Comparison of ENCODE assay signal across 1 cellular context in the genomic region with DNA sequence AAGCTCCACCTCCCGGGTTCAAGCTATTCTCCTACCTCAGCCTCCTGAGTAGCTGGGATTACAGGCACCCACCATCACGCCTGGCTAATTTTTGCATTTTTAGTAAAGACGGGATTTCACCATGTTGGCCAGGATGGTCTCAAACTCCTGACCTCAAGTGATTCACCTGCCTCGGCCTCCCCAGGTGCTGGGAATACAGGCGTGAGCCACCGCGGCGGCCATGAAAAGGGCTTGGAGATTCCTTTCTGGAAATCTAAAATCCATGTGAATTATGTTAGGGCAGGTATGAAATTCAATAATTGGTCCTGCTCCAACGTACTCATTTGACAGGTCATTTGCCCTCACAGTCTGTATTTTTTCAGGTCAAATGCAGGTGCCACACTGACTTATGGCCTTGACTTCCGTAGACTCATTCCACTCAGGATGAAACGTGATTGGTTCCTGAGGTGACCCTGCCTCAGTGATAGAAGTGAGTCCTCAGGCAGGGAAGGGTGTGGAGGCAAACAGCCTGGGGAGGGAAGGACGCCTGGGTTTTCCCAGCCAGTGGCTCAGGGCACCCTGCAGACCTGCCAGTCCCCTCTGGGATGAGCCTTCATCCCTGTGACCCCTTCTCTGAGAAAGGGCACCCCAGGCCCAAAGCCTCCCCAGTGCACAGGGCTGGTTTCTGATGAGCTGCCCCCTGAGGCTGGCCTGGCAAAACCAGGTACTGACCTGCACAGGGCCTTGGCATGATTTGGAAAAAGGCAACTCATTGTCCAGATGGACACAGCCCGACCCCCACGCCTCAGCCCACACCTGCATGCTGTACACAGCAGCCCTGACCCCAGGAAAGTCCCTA.
TF ChIP-seq lines count a peak whose summit lies in the region.

No MANE protein-coding gene starts in this region.

TF ChIP-seq in HepG2, 621 proteins besides CTCF, POLR2A, EP300 and RAD21 (continued from another document and continues in another):
- TF ChIP-seq, protein P1, sequence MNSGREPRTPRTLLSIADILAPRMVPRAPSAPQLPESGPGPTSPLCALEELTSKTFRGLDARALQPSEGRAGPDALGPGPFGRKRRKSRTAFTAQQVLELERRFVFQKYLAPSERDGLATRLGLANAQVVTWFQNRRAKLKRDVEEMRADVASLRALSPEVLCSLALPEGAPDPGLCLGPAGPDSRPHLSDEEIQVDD (CRISPR knock-in tag; IDR thresholded peaks at IDR 0.05; ENCODE audit: borderline replicate concordance), result peak; percentile 31; the same call in 1 of the 2 replicates
- TF ChIP-seq, protein P2, sequence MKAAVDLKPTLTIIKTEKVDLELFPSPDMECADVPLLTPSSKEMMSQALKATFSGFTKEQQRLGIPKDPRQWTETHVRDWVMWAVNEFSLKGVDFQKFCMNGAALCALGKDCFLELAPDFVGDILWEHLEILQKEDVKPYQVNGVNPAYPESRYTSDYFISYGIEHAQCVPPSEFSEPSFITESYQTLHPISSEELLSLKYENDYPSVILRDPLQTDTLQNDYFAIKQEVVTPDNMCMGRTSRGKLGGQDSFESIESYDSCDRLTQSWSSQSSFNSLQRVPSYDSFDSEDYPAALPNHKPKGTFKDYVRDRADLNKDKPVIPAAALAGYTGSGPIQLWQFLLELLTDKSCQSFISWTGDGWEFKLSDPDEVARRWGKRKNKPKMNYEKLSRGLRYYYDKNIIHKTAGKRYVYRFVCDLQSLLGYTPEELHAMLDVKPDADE (CRISPR knock-in tag; IDR thresholded peaks at IDR 0.05), result 0 out of 2 replicates have a peak, but pooled peaks have one; percentile 49
- TF ChIP-seq POLR2G (IDR thresholded peaks at IDR 0.05; ENCODE audit: low read depth, low read length) (no peak), ZNF225 (CRISPR knock-in tag; IDR thresholded peaks at IDR 0.05) (0 out of 2 replicates have a peak, but pooled peaks have one; percentile 34), EEA1 (CRISPR knock-in tag; IDR thresholded peaks at IDR 0.05; ENCODE audit: borderline replicate concordance) (0 out of 2 replicates have a peak, but pooled peaks have one; percentile 33), ZNF776 (CRISPR knock-in tag; IDR thresholded peaks at IDR 0.05) (peak; percentile 24; the same call in 1 of the 2 replicates), RXRA (CRISPR knock-in tag; IDR thresholded peaks at IDR 0.05) (no peak), ZNF619 (CRISPR knock-in tag; IDR thresholded peaks at IDR 0.05) (0 out of 2 replicates have a peak, but pooled peaks have one; percentile 68), ZNF232 (CRISPR knock-in tag; IDR thresholded peaks at IDR 0.05; ENCODE audit: borderline replicate concordance) (0 out of 2 replicates have a peak, but pooled peaks have one; percentile 36), CCAR2 (optimal IDR thresholded peaks at IDR 0.05; ENCODE audit: low read depth, low read length) (peak; percentile 76), ZNF180 (CRISPR knock-in tag; IDR thresholded peaks at IDR 0.05; ENCODE audit: borderline replicate concordance, low read depth) (no peak), NFYB (CRISPR knock-in tag; IDR thresholded peaks at IDR 0.05) (0 out of 2 replicates have a peak, but pooled peaks have one; percentile 11), RARA (CRISPR knock-in tag; IDR thresholded peaks at IDR 0.05) (0 out of 2 replicates have a peak, but pooled peaks have one; percentile 7), ZNF207 (IDR thresholded peaks at IDR 0.05; ENCODE audit: borderline replicate concordance) (no peak), ZNF720 (CRISPR knock-in tag; IDR thresholded peaks at IDR 0.05) (no peak), ZFP41 (CRISPR knock-in tag; IDR thresholded peaks at IDR 0.05; ENCODE audit: borderline replicate concordance) (peak; percentile 79; the same call in 1 of the 2 replicates), ZNF354B (CRISPR knock-in tag; IDR thresholded peaks at IDR 0.05) (0 out of 2 replicates have a peak, but pooled peaks have one; percentile 25)
- TF ChIP-seq, protein P3, sequence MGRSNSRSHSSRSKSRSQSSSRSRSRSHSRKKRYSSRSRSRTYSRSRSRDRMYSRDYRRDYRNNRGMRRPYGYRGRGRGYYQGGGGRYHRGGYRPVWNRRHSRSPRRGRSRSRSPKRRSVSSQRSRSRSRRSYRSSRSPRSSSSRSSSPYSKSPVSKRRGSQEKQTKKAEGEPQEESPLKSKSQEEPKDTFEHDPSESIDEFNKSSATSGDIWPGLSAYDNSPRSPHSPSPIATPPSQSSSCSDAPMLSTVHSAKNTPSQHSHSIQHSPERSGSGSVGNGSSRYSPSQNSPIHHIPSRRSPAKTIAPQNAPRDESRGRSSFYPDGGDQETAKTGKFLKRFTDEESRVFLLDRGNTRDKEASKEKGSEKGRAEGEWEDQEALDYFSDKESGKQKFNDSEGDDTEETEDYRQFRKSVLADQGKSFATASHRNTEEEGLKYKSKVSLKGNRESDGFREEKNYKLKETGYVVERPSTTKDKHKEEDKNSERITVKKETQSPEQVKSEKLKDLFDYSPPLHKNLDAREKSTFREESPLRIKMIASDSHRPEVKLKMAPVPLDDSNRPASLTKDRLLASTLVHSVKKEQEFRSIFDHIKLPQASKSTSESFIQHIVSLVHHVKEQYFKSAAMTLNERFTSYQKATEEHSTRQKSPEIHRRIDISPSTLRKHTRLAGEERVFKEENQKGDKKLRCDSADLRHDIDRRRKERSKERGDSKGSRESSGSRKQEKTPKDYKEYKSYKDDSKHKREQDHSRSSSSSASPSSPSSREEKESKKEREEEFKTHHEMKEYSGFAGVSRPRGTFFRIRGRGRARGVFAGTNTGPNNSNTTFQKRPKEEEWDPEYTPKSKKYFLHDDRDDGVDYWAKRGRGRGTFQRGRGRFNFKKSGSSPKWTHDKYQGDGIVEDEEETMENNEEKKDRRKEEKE (IDR thresholded peaks at IDR 0.05), result no peak
- TF ChIP-seq, protein P4, sequence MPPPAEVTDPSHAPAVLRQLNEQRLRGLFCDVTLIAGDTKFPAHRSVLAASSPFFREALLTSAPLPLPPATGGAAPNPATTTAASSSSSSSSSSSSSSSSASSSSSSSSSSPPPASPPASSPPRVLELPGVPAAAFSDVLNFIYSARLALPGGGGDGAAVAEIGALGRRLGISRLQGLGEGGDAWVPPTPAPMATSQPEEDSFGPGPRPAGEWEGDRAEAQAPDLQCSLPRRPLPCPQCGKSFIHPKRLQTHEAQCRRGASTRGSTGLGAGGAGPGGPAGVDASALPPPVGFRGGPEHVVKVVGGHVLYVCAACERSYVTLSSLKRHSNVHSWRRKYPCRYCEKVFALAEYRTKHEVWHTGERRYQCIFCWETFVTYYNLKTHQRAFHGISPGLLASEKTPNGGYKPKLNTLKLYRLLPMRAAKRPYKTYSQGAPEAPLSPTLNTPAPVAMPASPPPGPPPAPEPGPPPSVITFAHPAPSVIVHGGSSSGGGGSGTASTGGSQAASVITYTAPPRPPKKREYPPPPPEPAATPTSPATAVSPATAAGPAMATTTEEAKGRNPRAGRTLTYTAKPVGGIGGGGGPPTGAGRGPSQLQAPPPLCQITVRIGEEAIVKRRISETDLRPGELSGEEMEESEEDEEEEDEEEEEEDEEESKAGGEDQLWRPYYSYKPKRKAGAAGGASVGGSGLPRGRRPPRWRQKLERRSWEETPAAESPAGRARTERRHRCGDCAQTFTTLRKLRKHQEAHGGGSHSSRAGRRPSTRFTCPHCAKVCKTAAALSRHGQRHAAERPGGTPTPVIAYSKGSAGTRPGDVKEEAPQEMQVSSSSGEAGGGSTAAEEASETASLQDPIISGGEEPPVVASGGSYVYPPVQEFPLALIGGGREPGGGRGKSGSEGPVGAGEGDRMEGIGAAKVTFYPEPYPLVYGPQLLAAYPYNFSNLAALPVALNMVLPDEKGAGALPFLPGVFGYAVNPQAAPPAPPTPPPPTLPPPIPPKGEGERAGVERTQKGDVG (CRISPR knock-in tag; IDR thresholded peaks at IDR 0.05; ENCODE audit: borderline replicate concordance), result 0 out of 2 replicates have a peak, but pooled peaks have one; percentile 16
- TF ChIP-seq, protein P5, sequence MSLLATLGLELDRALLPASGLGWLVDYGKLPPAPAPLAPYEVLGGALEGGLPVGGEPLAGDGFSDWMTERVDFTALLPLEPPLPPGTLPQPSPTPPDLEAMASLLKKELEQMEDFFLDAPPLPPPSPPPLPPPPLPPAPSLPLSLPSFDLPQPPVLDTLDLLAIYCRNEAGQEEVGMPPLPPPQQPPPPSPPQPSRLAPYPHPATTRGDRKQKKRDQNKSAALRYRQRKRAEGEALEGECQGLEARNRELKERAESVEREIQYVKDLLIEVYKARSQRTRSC (CRISPR knock-in tag; IDR thresholded peaks at IDR 0.05; ENCODE audit: low read depth), result peak; percentile 30; the same call in 1 of the 2 replicates
- TF ChIP-seq, protein P6, sequence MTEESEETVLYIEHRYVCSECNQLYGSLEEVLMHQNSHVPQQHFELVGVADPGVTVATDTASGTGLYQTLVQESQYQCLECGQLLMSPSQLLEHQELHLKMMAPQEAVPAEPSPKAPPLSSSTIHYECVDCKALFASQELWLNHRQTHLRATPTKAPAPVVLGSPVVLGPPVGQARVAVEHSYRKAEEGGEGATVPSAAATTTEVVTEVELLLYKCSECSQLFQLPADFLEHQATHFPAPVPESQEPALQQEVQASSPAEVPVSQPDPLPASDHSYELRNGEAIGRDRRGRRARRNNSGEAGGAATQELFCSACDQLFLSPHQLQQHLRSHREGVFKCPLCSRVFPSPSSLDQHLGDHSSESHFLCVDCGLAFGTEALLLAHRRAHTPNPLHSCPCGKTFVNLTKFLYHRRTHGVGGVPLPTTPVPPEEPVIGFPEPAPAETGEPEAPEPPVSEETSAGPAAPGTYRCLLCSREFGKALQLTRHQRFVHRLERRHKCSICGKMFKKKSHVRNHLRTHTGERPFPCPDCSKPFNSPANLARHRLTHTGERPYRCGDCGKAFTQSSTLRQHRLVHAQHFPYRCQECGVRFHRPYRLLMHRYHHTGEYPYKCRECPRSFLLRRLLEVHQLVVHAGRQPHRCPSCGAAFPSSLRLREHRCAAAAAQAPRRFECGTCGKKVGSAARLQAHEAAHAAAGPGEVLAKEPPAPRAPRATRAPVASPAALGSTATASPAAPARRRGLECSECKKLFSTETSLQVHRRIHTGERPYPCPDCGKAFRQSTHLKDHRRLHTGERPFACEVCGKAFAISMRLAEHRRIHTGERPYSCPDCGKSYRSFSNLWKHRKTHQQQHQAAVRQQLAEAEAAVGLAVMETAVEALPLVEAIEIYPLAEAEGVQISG (CRISPR knock-in tag; IDR thresholded peaks at IDR 0.05), result 0 out of 2 replicates have a peak, but pooled peaks have one; percentile 12
- TF ChIP-seq, protein P7, sequence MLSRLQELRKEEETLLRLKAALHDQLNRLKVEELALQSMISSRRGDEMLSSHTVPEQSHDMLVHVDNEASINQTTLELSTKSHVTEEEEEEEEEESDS (CRISPR knock-in tag; IDR thresholded peaks at IDR 0.05; ENCODE audit: borderline replicate concordance), result no peak
- TF ChIP-seq, protein P8, sequence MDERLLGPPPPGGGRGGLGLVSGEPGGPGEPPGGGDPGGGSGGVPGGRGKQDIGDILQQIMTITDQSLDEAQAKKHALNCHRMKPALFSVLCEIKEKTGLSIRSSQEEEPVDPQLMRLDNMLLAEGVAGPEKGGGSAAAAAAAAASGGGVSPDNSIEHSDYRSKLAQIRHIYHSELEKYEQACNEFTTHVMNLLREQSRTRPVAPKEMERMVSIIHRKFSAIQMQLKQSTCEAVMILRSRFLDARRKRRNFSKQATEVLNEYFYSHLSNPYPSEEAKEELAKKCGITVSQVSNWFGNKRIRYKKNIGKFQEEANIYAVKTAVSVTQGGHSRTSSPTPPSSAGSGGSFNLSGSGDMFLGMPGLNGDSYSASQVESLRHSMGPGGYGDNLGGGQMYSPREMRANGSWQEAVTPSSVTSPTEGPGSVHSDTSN (CRISPR knock-in tag; IDR thresholded peaks at IDR 0.05), result no peak
- TF ChIP-seq, protein P9, sequence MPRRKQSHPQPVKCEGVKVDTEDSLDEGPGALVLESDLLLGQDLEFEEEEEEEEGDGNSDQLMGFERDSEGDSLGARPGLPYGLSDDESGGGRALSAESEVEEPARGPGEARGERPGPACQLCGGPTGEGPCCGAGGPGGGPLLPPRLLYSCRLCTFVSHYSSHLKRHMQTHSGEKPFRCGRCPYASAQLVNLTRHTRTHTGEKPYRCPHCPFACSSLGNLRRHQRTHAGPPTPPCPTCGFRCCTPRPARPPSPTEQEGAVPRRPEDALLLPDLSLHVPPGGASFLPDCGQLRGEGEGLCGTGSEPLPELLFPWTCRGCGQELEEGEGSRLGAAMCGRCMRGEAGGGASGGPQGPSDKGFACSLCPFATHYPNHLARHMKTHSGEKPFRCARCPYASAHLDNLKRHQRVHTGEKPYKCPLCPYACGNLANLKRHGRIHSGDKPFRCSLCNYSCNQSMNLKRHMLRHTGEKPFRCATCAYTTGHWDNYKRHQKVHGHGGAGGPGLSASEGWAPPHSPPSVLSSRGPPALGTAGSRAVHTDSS (CRISPR knock-in tag; conservative IDR thresholded peaks at IDR 0.05), result 0 out of 2 replicates have a peak, but pooled peaks have one; percentile 37
- TF ChIP-seq, protein P10, sequence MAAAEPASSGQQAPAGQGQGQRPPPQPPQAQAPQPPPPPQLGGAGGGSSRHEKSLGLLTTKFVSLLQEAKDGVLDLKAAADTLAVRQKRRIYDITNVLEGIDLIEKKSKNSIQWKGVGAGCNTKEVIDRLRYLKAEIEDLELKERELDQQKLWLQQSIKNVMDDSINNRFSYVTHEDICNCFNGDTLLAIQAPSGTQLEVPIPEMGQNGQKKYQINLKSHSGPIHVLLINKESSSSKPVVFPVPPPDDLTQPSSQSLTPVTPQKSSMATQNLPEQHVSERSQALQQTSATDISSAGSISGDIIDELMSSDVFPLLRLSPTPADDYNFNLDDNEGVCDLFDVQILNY (CRISPR knock-in tag; conservative IDR thresholded peaks at IDR 0.05), result peak; percentile 47; the same call in 1 of the 2 replicates
- TF ChIP-seq, protein P11, sequence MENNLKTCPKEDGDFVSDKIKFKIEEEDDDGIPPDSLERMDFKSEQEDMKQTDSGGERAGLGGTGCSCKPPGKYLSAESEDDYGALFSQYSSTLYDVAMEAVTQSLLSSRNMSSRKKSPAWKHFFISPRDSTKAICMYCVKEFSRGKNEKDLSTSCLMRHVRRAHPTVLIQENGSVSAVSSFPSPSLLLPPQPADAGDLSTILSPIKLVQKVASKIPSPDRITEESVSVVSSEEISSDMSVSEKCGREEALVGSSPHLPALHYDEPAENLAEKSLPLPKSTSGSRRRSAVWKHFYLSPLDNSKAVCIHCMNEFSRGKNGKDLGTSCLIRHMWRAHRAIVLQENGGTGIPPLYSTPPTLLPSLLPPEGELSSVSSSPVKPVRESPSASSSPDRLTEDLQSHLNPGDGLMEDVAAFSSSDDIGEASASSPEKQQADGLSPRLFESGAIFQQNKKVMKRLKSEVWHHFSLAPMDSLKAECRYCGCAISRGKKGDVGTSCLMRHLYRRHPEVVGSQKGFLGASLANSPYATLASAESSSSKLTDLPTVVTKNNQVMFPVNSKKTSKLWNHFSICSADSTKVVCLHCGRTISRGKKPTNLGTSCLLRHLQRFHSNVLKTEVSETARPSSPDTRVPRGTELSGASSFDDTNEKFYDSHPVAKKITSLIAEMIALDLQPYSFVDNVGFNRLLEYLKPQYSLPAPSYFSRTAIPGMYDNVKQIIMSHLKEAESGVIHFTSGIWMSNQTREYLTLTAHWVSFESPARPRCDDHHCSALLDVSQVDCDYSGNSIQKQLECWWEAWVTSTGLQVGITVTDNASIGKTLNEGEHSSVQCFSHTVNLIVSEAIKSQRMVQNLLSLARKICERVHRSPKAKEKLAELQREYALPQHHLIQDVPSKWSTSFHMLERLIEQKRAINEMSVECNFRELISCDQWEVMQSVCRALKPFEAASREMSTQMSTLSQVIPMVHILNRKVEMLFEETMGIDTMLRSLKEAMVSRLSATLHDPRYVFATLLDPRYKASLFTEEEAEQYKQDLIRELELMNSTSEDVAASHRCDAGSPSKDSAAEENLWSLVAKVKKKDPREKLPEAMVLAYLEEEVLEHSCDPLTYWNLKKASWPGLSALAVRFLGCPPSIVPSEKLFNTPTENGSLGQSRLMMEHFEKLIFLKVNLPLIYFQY (CRISPR knock-in tag; IDR thresholded peaks at IDR 0.05; ENCODE audit: borderline replicate concordance), result no peak
